1 cellular context compared by ENCODE assay signal in genomic region chr14:77406718-77407117, GRCh38.
TF ChIP-seq lines count a peak whose summit lies in the region.

No MANE protein-coding gene starts in this region.

TF ChIP-seq in GM12878, 131 proteins besides CTCF, POLR2A, EP300 and RAD21:
- TF ChIP-seq IKZF1 (conservative IDR thresholded peaks at IDR 0.05) (no peak), MTA2 (IDR thresholded peaks at IDR 0.05; ENCODE audit: low read depth) (no peak), BMI1 (IDR thresholded peaks at IDR 0.05; ENCODE audit: borderline replicate concordance) (no peak), E4F1 (IDR thresholded peaks at IDR 0.05; ENCODE audit: borderline replicate concordance, partially characterized antibody) (no peak), RBBP5 (conservative IDR thresholded peaks at IDR 0.05) (no peak), POLR2AphosphoS2 (IDR thresholded peaks at IDR 0.05; ENCODE audit: low read depth, low read length) (no peak)
